ENCODE assay signal across 9 cellular contexts in the genomic region with DNA sequence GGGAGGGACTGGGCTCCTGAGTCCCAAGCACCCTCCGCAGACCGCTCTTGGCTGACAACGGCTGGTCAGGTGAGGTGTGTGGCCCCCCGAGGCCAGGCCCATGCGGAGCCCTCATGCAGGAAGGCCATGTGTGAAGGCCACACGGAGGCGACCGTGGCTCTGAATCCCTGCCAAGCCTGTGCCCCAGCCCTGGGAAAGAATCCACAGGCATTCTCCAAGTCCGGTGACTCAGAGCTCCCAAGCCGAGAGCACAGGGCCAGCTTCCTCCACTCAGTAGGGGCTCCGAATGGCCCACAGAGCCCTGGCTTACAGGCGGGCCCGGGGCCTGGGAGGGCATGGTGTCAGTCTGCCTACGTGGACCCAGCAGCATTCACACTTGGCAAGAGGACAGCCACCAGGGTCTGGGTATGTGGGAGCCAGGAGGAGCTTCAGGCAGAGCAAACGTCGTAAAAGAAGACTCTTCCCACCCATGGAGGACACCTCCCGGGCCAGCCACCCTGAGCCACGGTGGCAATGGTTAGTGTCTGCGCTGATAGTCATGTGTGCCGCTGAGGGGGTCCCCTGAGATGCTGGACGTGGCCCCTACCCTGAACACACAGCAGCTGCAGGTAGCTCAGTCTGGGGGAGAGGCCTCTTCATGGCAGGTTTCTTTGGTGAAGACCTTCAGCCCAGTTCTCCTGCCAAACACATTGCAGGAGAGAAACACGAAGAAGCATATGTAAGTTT.
DNase-seq lines count a peak whose midpoint lies in the region; ATAC-seq and TF ChIP-seq lines count a peak whose summit lies in the region.
"Had no signal": no experiment of that assay in that cellular context is flagged by ENCODE, and none has a peak within 500 bp of the region (broad histone marks: within the 10 kb centered on the region; RNA-seq: fewer than 3 reads in every experiment).

No MANE protein-coding gene starts in this region.

- H3K36me3 ChIP-seq in right atrium auricular region (no peaks in the 10 kb centered on the region), lower lobe of right lung (no peaks in the 10 kb centered on the region)

- intact Hi-C loops in Right ventricle myocardium inferior (cut with DNase I): no loop called here
- intact Hi-C loops in lower lobe of right lung (cut with DNase I): no loop called here

- no peaks in the 10 kb centered on the region for H3K9me3 ChIP-seq in right atrium auricular region
- H3K9me3 ChIP-seq in lower lobe of right lung: no peaks in the 10 kb centered on the region
- H3K9me3 ChIP-seq: testis had no signal

- H3K27me3 ChIP-seq in right atrium auricular region: no peaks in the 10 kb centered on the region
- H3K27me3 ChIP-seq in lower lobe of right lung (ENCODE audit: low read depth): no peaks in the 10 kb centered on the region
- H3K27me3 ChIP-seq: testis had no signal

- peaks cover 0 to 17% of the 10 kb centered on the region in 2 donors for H3K4me1 ChIP-seq in right atrium auricular region
- no peaks in the 10 kb centered on the region for H3K4me1 ChIP-seq in lower lobe of right lung

- H3K4me3 ChIP-seq in right atrium auricular region (no peak overlapping the region), lower lobe of right lung (no peak overlapping the region)
- H3K4me3 ChIP-seq: testis had no signal

- TF ChIP-seq CTCF in right atrium auricular region (IDR thresholded peaks at IDR 0.05): no peak
- TF ChIP-seq CTCF in lower lobe of right lung (IDR thresholded peaks at IDR 0.05): no peak

- H3K27ac ChIP-seq in right atrium auricular region: no peak overlapping the region
- no peak overlapping the region for H3K27ac ChIP-seq in lower lobe of right lung
- H3K27ac ChIP-seq: testis had no signal

- ATAC-seq in Right ventricle myocardium inferior: peak; percentile 51
- ATAC-seq in lower lobe of right lung: peak; percentile 69 to 76

- peak; percentile 67 for DNase-seq in Right ventricle myocardium inferior (ENCODE audit: missing footprints)
- DNase-seq in right atrium auricular region (ENCODE audit: low spot score): no peak
- DNase-seq in dedifferentiated amniotic fluid mesenchymal stem cell (ENCODE audit: extremely low spot score): peak; percentile 80
- DNase-seq in lower lobe of right lung: peak; percentile 71
- no peak for DNase-seq in NAMALWA (ENCODE audit: low spot score)
- no peak for DNase-seq in activated CD4-positive, CD25-positive, alpha-beta regulatory T cell treated with anti-CD3 and anti-CD28 coated beads, Interleukin-2, amount 50 U/mL, for 72 hours
- no peak for DNase-seq in activated CD8-positive, alpha-beta memory T cell treated with anti-CD3 and anti-CD28 coated beads for 24 hours
- DNase-seq in activated gamma-delta T cell treated with Interleukin-2 at 50 U/mL for 16 hours: no peak
- DNase-seq: testis had no signal

Comparison
In these comparisons a context has a peak if more than half of its experiments do, and no peak if none do; other contexts are left out.
1. DNase-seq: peak in Right ventricle myocardium inferior (single experiment), dedifferentiated amniotic fluid mesenchymal stem cell (single experiment) and lower lobe of right lung (single experiment); none in right atrium auricular region (single experiment), NAMALWA (single experiment), activated CD4-positive, CD25-positive, alpha-beta regulatory T cell treated with anti-CD3 and anti-CD28 coated beads, Interleukin-2, amount 50 U/mL, for 72 hours (single experiment), activated CD8-positive, alpha-beta memory T cell treated with anti-CD3 and anti-CD28 coated beads for 24 hours (single experiment) and activated gamma-delta T cell treated with Interleukin-2 at 50 U/mL for 16 hours (single experiment).